39 cellular contexts compared by ENCODE assay signal in genomic region chrX:131053076-131053475, GRCh38. TPM values are rescaled to one million over a fixed set of nuclear protein-coding genes. Genes with fewer than 3 reads are reported as not detected.
"Had no signal": no experiment of that assay in that cellular context is flagged by ENCODE, and none has a peak within 500 bp of the region (broad histone marks: within the 10 kb centered on the region; RNA-seq: fewer than 3 reads in every experiment).

No MANE protein-coding gene starts in this region.

- H3K4me3 ChIP-seq: MG63 had no signal

- H3K9me3 ChIP-seq: MG63 had no signal

- H3K27ac ChIP-seq: KMS-11 had no signal

- H3K9ac ChIP-seq: KMS-11 had no signal

- DNase-seq: Karpas-422, Kasumi-1, MG63, MM.1S, MV-4-11, NCI-H1048, NCI-H1092, NCI-H1092 treated with DMSO at 0.1 percent for 48 hours, NCI-H1105, NCI-H1105 treated with DMSO at 0.1 percent for 48 hours, NCI-H1417, NCI-H1417 treated with DMSO at 0.1 percent for 48 hours, NCI-H1436, NCI-H1436 treated with DMSO at 0.1 percent for 48 hours, NCI-H146, NCI-H1694, NCI-H1694 treated with DMSO at 0.1 percent for 48 hours, NCI-H187, NCI-H187 treated with DMSO at 0.1 percent for 48 hours, NCI-H1930, NCI-H2029, NCI-H2029 treated with DMSO at 0.1 percent for 48 hours, NCI-H2081, NCI-H2081 treated with DMSO at 0.1 percent for 48 hours, NCI-H2107, NCI-H2171, NCI-H2171 treated with DMSO at 0.1 percent for 48 hours, NCI-H2227 treated with DMSO at 0.1 percent for 48 hours, NCI-H226, NCI-H345, NCI-H446, NCI-H446 treated with DMSO at 0.1 percent for 48 hours, NCI-H510A, NCI-H510A treated with DMSO at 0.1 percent for 48 hours had no signal

- H3K27me3 ChIP-seq: MG63 had no signal

- H3K4me2 ChIP-seq: KMS-11 had no signal

- H3K36me3 ChIP-seq: MG63 had no signal

RNA-seq across cellular contexts. Expression of gene ARHGAP36, which starts 5.1 kb away (rescaled TPM):
- total RNA-seq: LHCN-M2, M059J, MCF 10A, NCI-H460 had no signal
